In the genomic region with DNA sequence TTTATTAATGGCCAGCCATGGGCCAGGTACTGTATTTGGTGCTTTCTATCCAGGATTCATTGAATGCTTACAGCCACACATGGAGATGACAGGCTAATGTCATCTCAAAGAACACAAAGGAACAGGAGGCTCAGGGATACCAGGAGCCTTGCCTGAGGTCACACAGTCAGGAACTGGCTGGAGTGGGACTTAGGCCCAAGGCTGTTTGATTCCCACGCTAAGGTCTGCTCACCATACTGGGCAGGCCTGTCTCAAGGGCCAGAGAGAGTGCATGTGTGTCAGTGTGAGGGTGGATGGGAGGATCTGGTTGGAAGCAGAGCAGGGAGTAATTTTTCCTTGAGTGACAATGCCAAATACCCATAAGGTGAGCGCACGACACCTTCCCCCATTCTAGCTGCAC, we compare ENCODE assay signal across 15 cellular contexts. TPM values are rescaled to one million over a fixed set of nuclear protein-coding genes. Genes with fewer than 3 reads are reported as not detected.
DNase-seq lines count a peak whose midpoint lies in the region; ATAC-seq and TF ChIP-seq lines count a peak whose summit lies in the region.
"Had no signal": no experiment of that assay in that cellular context is flagged by ENCODE, and none has a peak within 500 bp of the region (broad histone marks: within the 10 kb centered on the region; RNA-seq: fewer than 3 reads in every experiment).

No MANE protein-coding gene starts in this region.

- CTCF ChIA-PET in RWPE1 (lab: Yijun Ruan, JAX), result no interaction called here

- H3K27me3 ChIP-seq in cardiac muscle cell (no peaks in the 10 kb centered on the region), mesendoderm (ENCODE audit: insufficient read depth, low read length, poor library complexity) (no peaks in the 10 kb centered on the region), suprapubic skin (peaks cover 8% of the 10 kb centered on the region), ascending aorta (no peaks in the 10 kb centered on the region)

- no peak overlapping the region for H3K9ac ChIP-seq in mesendoderm (ENCODE audit: low read length)

- no peaks in the 10 kb centered on the region for H3K79me2 ChIP-seq in mesendoderm (ENCODE audit: control insufficient read depth, insufficient read depth, low read length)

- H2BK120ac ChIP-seq in mesendoderm (ENCODE audit: low read depth, low read length), result no peak overlapping the region

- H4K5ac ChIP-seq in mesendoderm (ENCODE audit: low read length), result no peak overlapping the region

- TF ChIP-seq CTCF in cardiac muscle cell (IDR thresholded peaks at IDR 0.05; ENCODE audit: low read depth, low read length) (no peak), RWPE1 (conservative IDR thresholded peaks at IDR 0.05; ENCODE audit: low read depth) (no peak), suprapubic skin (IDR thresholded peaks at IDR 0.05) (no peak), ascending aorta (IDR thresholded peaks at IDR 0.05) (no peak)

- H3K4me3 ChIP-seq in cardiac muscle cell (no peak overlapping the region), mesendoderm (ENCODE audit: low read length) (no peak overlapping the region), suprapubic skin (no peak overlapping the region), ascending aorta (no peak overlapping the region)
- H3K4me3 ChIP-seq: GM12878, GM23338 had no signal

- no peak for TF ChIP-seq EP300 in suprapubic skin (IDR thresholded peaks at IDR 0.05)

- no peak overlapping the region for H3K23ac ChIP-seq in mesendoderm (ENCODE audit: low read length)

- peaks cover 56% of the 10 kb centered on the region for H3K4me1 ChIP-seq in cardiac muscle cell (ENCODE audit: low read depth)
- H3K4me1 ChIP-seq in mesendoderm (ENCODE audit: control insufficient read depth, low read depth, low read length), result peaks cover 10% of the 10 kb centered on the region
- peaks cover 73% of the 10 kb centered on the region for H3K4me1 ChIP-seq in suprapubic skin
- H3K4me1 ChIP-seq in ascending aorta, result peaks cover 5 to 18% of the 10 kb centered on the region in 2 donors

- H3K9me3 ChIP-seq in cardiac muscle cell (ENCODE audit: low read depth) (no peaks in the 10 kb centered on the region), suprapubic skin (no peaks in the 10 kb centered on the region), ascending aorta (no peaks in the 10 kb centered on the region)

- ATAC-seq in Right ventricle myocardium inferior (no peak), GM21423 (IDR thresholded peaks at IDR 0.05; ENCODE audit: unreplicated experiment) (no peak)
- ATAC-seq: GM12878, GM23338 had no signal

- no peaks in the 10 kb centered on the region for H3K79me1 ChIP-seq in mesendoderm (ENCODE audit: low read length)

- H3K56ac ChIP-seq in mesendoderm (ENCODE audit: low read length), result peak overlapping the region; percentile 10

- POLR2A ChIA-PET in RWPE1 (lab: Yijun Ruan, JAX; ENCODE audit: low non-redundant PET), result no interaction called here

- H3K4me2 ChIP-seq in mesendoderm (ENCODE audit: low read length), result no peak overlapping the region
- H3K4me2 ChIP-seq: GM23338 had no signal

- H2BK15ac ChIP-seq in mesendoderm (replicated peaks; ENCODE audit: low read depth), result no peak overlapping the region

- H3K36me3 ChIP-seq in cardiac muscle cell, result no peaks in the 10 kb centered on the region
- H3K36me3 ChIP-seq in mesendoderm (ENCODE audit: control insufficient read depth, insufficient read depth, low read length), result no peaks in the 10 kb centered on the region
- H3K36me3 ChIP-seq in suprapubic skin, result no peaks in the 10 kb centered on the region
- H3K36me3 ChIP-seq in ascending aorta, result no peaks in the 10 kb centered on the region

- DNase-seq in cardiac muscle cell (ENCODE audit: low read depth in 1 of 2, low spot score in 1 of 2) (no peak), Right ventricle myocardium inferior (ENCODE audit: missing footprints) (no peak), RWPE1 (ENCODE audit: low spot score) (no peak), mesendoderm (no peak), suprapubic skin (ENCODE audit: low spot score in 2 of 2) (no peak), ascending aorta (ENCODE audit: low spot score in 2 of 2) (no peak)
- DNase-seq: ACHN; C1 segment of cervical spinal cord; Calu3; CD4-positive, alpha-beta T cell; DMS 273 treated with DMSO at 0.1 percent for 48 hours; H9 had no signal

- H3K18ac ChIP-seq in mesendoderm (ENCODE audit: low read length), result no peak overlapping the region

- H3K27ac ChIP-seq in cardiac muscle cell (peak overlapping the region; percentile 10), RWPE1 (peak overlapping the region; percentile 85), mesendoderm (ENCODE audit: low read depth, low read length) (no peak overlapping the region), suprapubic skin (peak overlapping the region; percentile 52), ascending aorta (no peak overlapping the region)

- H2AK5ac ChIP-seq in mesendoderm (ENCODE audit: low read length), result peak overlapping the region; percentile 79

- intact Hi-C loops in Right ventricle myocardium inferior (cut with DNase I), result no loop called here
- intact Hi-C loops in ascending aorta (cut with DNase I), result no loop called here

- no peak for TF ChIP-seq POLR2A in suprapubic skin (IDR thresholded peaks at IDR 0.05)

- no peak overlapping the region for H4K8ac ChIP-seq in mesendoderm (ENCODE audit: low read depth, low read length)

- no CpG with 5 or more reads among the region's 3 CpGs for WGBS in mesendoderm (ENCODE audit: extremely low coverage, insufficient coverage, low lambda C conversion rate)
- 72% methylated on average over 3 of the region's 3 CpGs for WGBS in suprapubic skin

- no peak overlapping the region for H3K4ac ChIP-seq in mesendoderm (ENCODE audit: low read depth, low read length)

- peak overlapping the region; percentile 53 for H2BK5ac ChIP-seq in mesendoderm (ENCODE audit: low read length)

RNA-seq across cellular contexts. Expression of a gene that starts 37.6 kb away (rescaled TPM):
- total RNA-seq in cardiac muscle cell (132 and 170 TPM in 2 replicates), Right ventricle myocardium inferior (1.6 TPM), suprapubic skin (100 to 1,000 TPM in 2 of 4 donors, 10 to 100 TPM in 2; 84.5 to 152 (median 108) TPM), ascending aorta (1.2 TPM)
- polyA plus RNA-seq in cardiac muscle cell, result 142 and 206 TPM in 2 replicates
- polyA plus RNA-seq in mesendoderm (2013, experiment 1 of 2), result 2.4 TPM
- polyA plus RNA-seq in mesendoderm (2013, experiment 2 of 2), result 1.9 TPM
- total RNA-seq: GM12878 had no signal

Comparison
In these comparisons a context has a peak if more than half of its experiments do, and no peak if none do; other contexts are left out.
1. RNA of a gene that starts 37.6 kb away (total RNA-seq): 132 to 170 TPM in cardiac muscle cell and 84.5 to 152 TPM in suprapubic skin; 1.6 TPM in Right ventricle myocardium inferior (single experiment) and 1.2 TPM in ascending aorta (single experiment); every median in the first group is over 10 times any median in the second.
2. H3K27ac ChIP-seq: peak in cardiac muscle cell (single experiment), RWPE1 (single experiment) and suprapubic skin (single experiment); none in mesendoderm (single experiment) and ascending aorta (0 of 2).